In genomic region chr11:124194696-124195418, GRCh38 we compare ENCODE assay signal across 9 cellular contexts. TPM values are rescaled to one million over a fixed set of nuclear protein-coding genes. Genes with fewer than 3 reads are reported as not detected.
DNase-seq lines count a peak whose midpoint lies in the region; ATAC-seq and TF ChIP-seq lines count a peak whose summit lies in the region.
"Had no signal": no experiment of that assay in that cellular context is flagged by ENCODE, and none has a peak within 500 bp of the region (broad histone marks: within the 10 kb centered on the region; RNA-seq: fewer than 3 reads in every experiment).

No MANE protein-coding gene starts in this region.

- H3K36me3 ChIP-seq in fibroblast of lung (ENCODE audit: control insufficient read depth, insufficient read depth, low read length) (no peaks in the 10 kb centered on the region), osteoblast (ENCODE audit: insufficient read depth, low read length) (no peaks in the 10 kb centered on the region)

- ATAC-seq in GM18508 (IDR thresholded peaks at IDR 0.05; ENCODE audit: insufficient read depth, unreplicated experiment) (peak; percentile 64), HG02885 (IDR thresholded peaks at IDR 0.05; ENCODE audit: poor library complexity, unreplicated experiment) (peak; percentile 84)

- H2AFZ ChIP-seq in fibroblast of lung (ENCODE audit: low read length) (peak overlapping the region; percentile 13), osteoblast (ENCODE audit: low read length) (no peak overlapping the region)

- H4K20me1 ChIP-seq in fibroblast of lung (ENCODE audit: control insufficient read depth, extremely low read depth, insufficient read depth, low read length) (no peaks in the 10 kb centered on the region), osteoblast (ENCODE audit: insufficient read depth, low read length) (no peaks in the 10 kb centered on the region)

- DNase-seq in AG20443 (ENCODE audit: low spot score) (peak; percentile 61), NCI-H146 (lab: John Stamatoyannopoulos, UW) (peak; percentile 39), fibroblast of lung (ENCODE audit: low read depth in 2 of 2) (peak; percentile 28 to 80), osteoblast (ENCODE audit: insufficient read length, low spot score, missing footprints) (peak; percentile 67), DMS114 treated with DMSO at 0.1 percent for 48 hours (lab: John Stamatoyannopoulos, UW; ENCODE audit: unreplicated experiment) (no peak)

- peak; percentile 63 for TF ChIP-seq CTCF in WI38 (IDR thresholded peaks at IDR 0.05; ENCODE audit: low read depth, low read length)
- peak; percentile 70 to 86 for TF ChIP-seq CTCF in fibroblast of lung (conservative IDR thresholded peaks at IDR 0.05 in 1 of 2, IDR thresholded peaks at IDR 0.05 in 1 of 2; ENCODE audit: low read depth in 1 of 2, low read length in 2 of 2)
- TF ChIP-seq CTCF in osteoblast (IDR thresholded peaks at IDR 0.05; ENCODE audit: extremely low read depth, low read depth, low read length), result peak; percentile 78

- H3K79me2 ChIP-seq in fibroblast of lung (ENCODE audit: control insufficient read depth, insufficient read depth, low read length) (no peaks in the 10 kb centered on the region), osteoblast (ENCODE audit: insufficient read depth, low read length) (no peaks in the 10 kb centered on the region)

- no peaks in the 10 kb centered on the region for H3K9me3 ChIP-seq in fibroblast of lung (ENCODE audit: control insufficient read depth, insufficient read depth, low read depth, low read length)
- no peaks in the 10 kb centered on the region for H3K9me3 ChIP-seq in osteoblast (ENCODE audit: low read depth, low read length)

- H3K27ac ChIP-seq in fibroblast of lung (ENCODE audit: insufficient read depth, low read length) (no peak overlapping the region), osteoblast (ENCODE audit: low read depth, low read length) (no peak overlapping the region)

- H3K4me3 ChIP-seq in WI38 (ENCODE audit: low read depth, low read length) (peak overlapping the region; percentile 23; the same call in 1 of the 2 replicates), fibroblast of lung (replicated peaks in 1 of 4; ENCODE audit: control extremely low read depth in 1 of 4, insufficient read depth in 1 of 4, low read depth in 3 of 4, low read length in 4 of 4) (no peak overlapping the region), osteoblast (ENCODE audit: insufficient read depth, low read length) (no peak overlapping the region)
- H3K4me3 ChIP-seq: SK-N-MC had no signal

- H3K9ac ChIP-seq in fibroblast of lung (ENCODE audit: insufficient read depth, low read length), result no peak overlapping the region

- H3K4me2 ChIP-seq in fibroblast of lung (ENCODE audit: extremely low read depth, insufficient read depth, low read length), result no peak overlapping the region
- no peak overlapping the region for H3K4me2 ChIP-seq in osteoblast (ENCODE audit: insufficient read depth, low read length)

- no peaks in the 10 kb centered on the region for H3K4me1 ChIP-seq in fibroblast of lung (ENCODE audit: control insufficient read depth, extremely low read depth, insufficient read depth, low read length)
- H3K4me1 ChIP-seq in osteoblast (ENCODE audit: insufficient read depth, low read length), result no peaks in the 10 kb centered on the region

- H3K27me3 ChIP-seq in fibroblast of lung (ENCODE audit: control insufficient read depth, insufficient read depth, low read length) (peaks cover 2% of the 10 kb centered on the region), osteoblast (ENCODE audit: insufficient read depth, low read length) (no peaks in the 10 kb centered on the region)

RNA-seq across cellular contexts. Expression of gene OR10D3, which starts 11.7 kb away (rescaled TPM):
- total RNA-seq in fibroblast of lung (not detected in 2 replicates), osteoblast (not detected in 2 replicates)
- not detected in 2 replicates for polyA plus RNA-seq in fibroblast of lung
- not detected in 2 replicates for polyA plus RNA-seq in fibroblast of lung (2012)
- not detected in 2 replicates for polyA minus RNA-seq in fibroblast of lung (ENCODE audit: low replicate concordance)

RNA-seq across cellular contexts. Expression of gene OR8G1, which starts 46.0 kb away (rescaled TPM):
- total RNA-seq in fibroblast of lung (not detected in 2 replicates), osteoblast (not detected in 2 replicates)
- polyA plus RNA-seq in fibroblast of lung, result not detected in 2 replicates
- not detected in 2 replicates for polyA plus RNA-seq in fibroblast of lung (2012)
- polyA minus RNA-seq in fibroblast of lung (ENCODE audit: low replicate concordance), result not detected in 2 replicates
